8 cellular contexts compared by ENCODE assay signal in the genomic region with DNA sequence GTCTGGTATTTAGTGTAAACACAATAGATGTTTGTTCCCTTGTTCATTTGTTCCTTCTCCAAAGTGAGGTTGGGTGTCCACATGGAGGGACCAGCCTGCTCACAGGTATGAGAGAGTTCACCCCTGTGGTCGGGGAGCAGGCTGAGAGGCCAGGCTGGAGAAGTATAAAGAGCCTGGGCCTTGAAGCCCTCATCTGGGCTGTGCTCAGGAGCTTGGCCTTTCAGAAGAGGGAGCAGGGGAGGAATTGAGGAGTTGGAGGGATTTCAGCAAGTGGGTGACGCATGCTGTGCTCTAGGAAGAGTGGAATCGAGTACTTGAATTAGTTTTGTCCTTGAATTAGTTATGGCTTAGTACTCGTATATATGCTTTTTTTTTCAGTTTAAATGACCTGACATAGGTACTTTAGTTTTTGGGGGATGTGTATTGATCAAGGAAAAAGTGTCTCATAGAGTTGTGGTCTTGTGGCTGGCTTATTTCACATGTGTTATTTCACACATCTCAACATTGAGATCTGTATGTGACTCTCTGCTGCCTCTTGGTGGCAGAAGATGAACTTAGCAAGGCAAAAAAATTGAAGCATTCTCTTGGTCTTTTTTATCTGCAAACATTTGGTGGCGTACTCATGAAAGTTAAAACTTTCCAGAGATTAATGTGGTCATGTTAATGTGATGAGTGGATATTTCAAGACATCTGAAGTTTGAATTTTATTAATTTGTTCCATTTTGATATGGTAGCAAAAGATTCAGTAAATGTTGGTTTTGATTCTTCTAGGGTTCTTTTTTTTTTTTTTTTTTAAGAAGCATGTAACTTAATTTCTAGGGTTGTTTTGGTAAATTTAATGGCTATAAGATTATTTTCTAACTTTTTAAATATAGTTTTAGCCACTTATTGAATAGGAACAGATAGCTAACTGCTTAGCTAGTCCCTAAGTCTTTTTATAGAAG. TPM values are rescaled to one million over a fixed set of nuclear protein-coding genes. Genes with fewer than 3 reads are reported as not detected.
DNase-seq lines count a peak whose midpoint lies in the region; ATAC-seq, FAIRE-seq and TF ChIP-seq lines count a peak whose summit lies in the region.

No MANE protein-coding gene starts in this region.

- TF ChIP-seq POLR2A in HCT116 (IDR thresholded peaks at IDR 0.05; ENCODE audit: borderline replicate concordance, extremely low read depth, insufficient read depth, insufficient read length) = no peak

- intact Hi-C loops in HCT116 (cut with micrococcal nuclease) = loop anchor here (2.0 to 5.0 kb wide), 2 partner anchors 157 to 259 kb away; no protein-coding TSS in a partner anchor
- intact Hi-C loops in kidney (cut with DNase I) = no loop called here

- H3K79me2 ChIP-seq in HCT116 (ENCODE audit: insufficient read depth, low read length) = no peaks in the 10 kb centered on the region

- no TSS peak for BruUV-seq in HCT116 (replicated peaks; lab: Mats Ljungman, UMichigan)

- no peaks in the 10 kb centered on the region for H3K9me2 ChIP-seq in HCT116 (ENCODE audit: insufficient read depth)

- no peaks in the 10 kb centered on the region for H4K20me1 ChIP-seq in HCT116 (ENCODE audit: insufficient read depth)

- peak; percentile 92 for FAIRE-seq in kidney (lab: Jason Lieb, UNC)

- H3K36me3 ChIP-seq in HCT116 (ENCODE audit: control insufficient read depth in 1 of 2, insufficient read depth in 2 of 2, low read length in 2 of 2) (no peaks in the 10 kb centered on the region), kidney (ENCODE audit: control insufficient read depth in 1 of 2, insufficient read depth in 2 of 2, low read length in 2 of 2) (peaks cover 2 to 7% of the 10 kb centered on the region in 2 donors)

- peak in 2 of 3 donors; percentile 18 to 64 for DNase-seq in stimulated activated CD4-positive, alpha-beta T cell treated with anti-CD3 and anti-CD28 coated beads, Interleukin-12 subunit alpha, Interleukin-12 subunit beta, amount 100 ng/mL, for 48 hours (ENCODE audit: low read depth in 2 of 3, low spot score in 1 of 3)
- DNase-seq in stimulated activated CD4-positive, alpha-beta T cell treated with anti-CD3 and anti-CD28 coated beads, Interleukin-12 subunit alpha, Interleukin-12 subunit beta, amount 100 ng/mL, for 4 hours = no peak
- DNase-seq in HCT116 (ENCODE audit: low read depth, low spot score) = peak; percentile 6
- no peak for DNase-seq in LNCaP clone FGC (ENCODE audit: low read depth)
- DNase-seq in SW480 (ENCODE audit: low spot score) = peak; percentile 46
- DNase-seq in cardiac fibroblast (ENCODE audit: low read depth in 2 of 2) = peak; percentile 63 to 70
- no peak for DNase-seq in kidney
- DNase-seq in stimulated activated CD8-positive, alpha-beta memory T cell treated with anti-CD3 and anti-CD28 coated beads, Interleukin-4, amount 100 ng/mL, for 48 hours = peak; percentile 43

- TF ChIP-seq CTCF in HCT116 (IDR thresholded peaks at IDR 0.05 in 2 of 3, conservative IDR thresholded peaks at IDR 0.05 in 1 of 3; ENCODE audit: borderline replicate concordance in 1 of 3, insufficient read depth in 1 of 3, low read depth in 2 of 3, low read length in 2 of 3) (peak; percentile 53 to 73 (median 54); a peak in 5 of 6 replicates), LNCaP clone FGC (IDR thresholded peaks at IDR 0.05; ENCODE audit: control insufficient read depth, extremely low read depth, insufficient read depth) (peak; percentile 81), cardiac fibroblast (IDR thresholded peaks at IDR 0.05; ENCODE audit: low read depth, low read length) (peak; percentile 73), kidney (IDR thresholded peaks at IDR 0.05; ENCODE audit: borderline replicate concordance, extremely low read depth, insufficient read depth) (peak; percentile 71)

- no peak overlapping the region for H3K27ac ChIP-seq in HCT116 (ENCODE audit: low read depth, low read length)
- H3K27ac ChIP-seq in kidney (ENCODE audit: low read depth in 2 of 2, low read length in 2 of 2) = no peak overlapping the region

- H2AFZ ChIP-seq in HCT116 (ENCODE audit: low read depth, low read length, poor library complexity, severe bottlenecking) = no peak overlapping the region

- H3K27me3 ChIP-seq in HCT116 (ENCODE audit: insufficient read depth, low read length) = no peaks in the 10 kb centered on the region

- H3K4me1 ChIP-seq in HCT116 (ENCODE audit: control insufficient read depth in 1 of 2, insufficient read depth in 2 of 2, low read length in 2 of 2) (no peaks in the 10 kb centered on the region), kidney (ENCODE audit: control insufficient read depth in 1 of 2, insufficient read depth in 1 of 2, low read depth in 1 of 2, low read length in 2 of 2) (no peaks in the 10 kb centered on the region)

- H3K9ac ChIP-seq in HCT116 (ENCODE audit: low read length) (no peak overlapping the region), kidney (ENCODE audit: low read length in 2 of 2) (no peak overlapping the region)

- RAD21 ChIA-PET in HCT116 (lab: Charles Lee; ENCODE audit: low non-redundant PET in 1 of 2, low total read pairs in 2 of 2, uncharacterized antibody in 2 of 2, unreplicated experiment in 2 of 2) = no interaction called here

- H3K9me3 ChIP-seq in HCT116 (ENCODE audit: control insufficient read depth in 1 of 2, insufficient read depth in 1 of 2, low read depth in 1 of 2, low read length in 2 of 2) = no peaks in the 10 kb centered on the region
- H3K9me3 ChIP-seq in kidney (ENCODE audit: control insufficient read depth in 1 of 2, low read length in 2 of 2) = no peaks in the 10 kb centered on the region

- no peak overlapping the region for H3K4me2 ChIP-seq in HCT116 (ENCODE audit: low read length)

- TF ChIP-seq RAD21 in HCT116 (IDR thresholded peaks at IDR 0.05; ENCODE audit: low read depth) = peak; percentile 55

- H3K4me3 ChIP-seq in HCT116 (replicated peaks in 1 of 2; ENCODE audit: low read depth in 1 of 2, low read length in 2 of 2) = no peak overlapping the region
- no peak overlapping the region for H3K4me3 ChIP-seq in LNCaP clone FGC (ENCODE audit: low read depth, low read length)
- no peak overlapping the region for H3K4me3 ChIP-seq in cardiac fibroblast (replicated peaks in 1 of 2; ENCODE audit: low read depth in 2 of 2, low read length in 2 of 2)
- H3K4me3 ChIP-seq in kidney (ENCODE audit: low read length in 2 of 2) = no peak overlapping the region

- POLR2A ChIA-PET in HCT116 (lab: Charles Lee) = no interaction called here

- ATAC-seq in HCT116 = peak; percentile 60

- CTCF ChIA-PET in HCT116 (lab: Charles Lee) = interaction anchor here (1.1 kb wide), 1 partner anchor 159 kb away, joined by 3 read pairs; no protein-coding TSS in a partner anchor

TF ChIP-seq in HCT116, 20 proteins besides CTCF, POLR2A, EP300 and RAD21:
- TF ChIP-seq TCF7L2 (IDR thresholded peaks at IDR 0.05; ENCODE audit: borderline replicate concordance, extremely low read depth, insufficient read depth, insufficient read length) (no peak), EGR1 (IDR thresholded peaks at IDR 0.05; ENCODE audit: low read depth) (no peak), EZH2 (IDR thresholded peaks at IDR 0.05) (no peak), EZH2phosphoT487 (IDR thresholded peaks at IDR 0.05; ENCODE audit: borderline replicate concordance) (no peak), ZNF274 (IDR thresholded peaks at IDR 0.05; ENCODE audit: low read depth, low read length) (no peak), ELF1 (IDR thresholded peaks at IDR 0.05; ENCODE audit: borderline replicate concordance, low read depth) (no peak), CBX3 (IDR thresholded peaks at IDR 0.05; ENCODE audit: low read depth) (no peak), ZFX (IDR thresholded peaks at IDR 0.05) (no peak)
- TF ChIP-seq, protein P1, sequence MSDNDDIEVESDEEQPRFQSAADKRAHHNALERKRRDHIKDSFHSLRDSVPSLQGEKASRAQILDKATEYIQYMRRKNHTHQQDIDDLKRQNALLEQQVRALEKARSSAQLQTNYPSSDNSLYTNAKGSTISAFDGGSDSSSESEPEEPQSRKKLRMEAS (IDR thresholded peaks at IDR 0.05) = no peak

RNA-seq across cellular contexts. Expression of a gene that starts 54.3 kb away (rescaled TPM):
- 0.34 TPM for total RNA-seq in HCT116 (2021; ENCODE audit: unreplicated experiment)
- not detected in 2 replicates for polyA plus RNA-seq in HCT116 (2012)
- total RNA-seq in kidney = 12.4 TPM
- polyA plus RNA-seq in kidney (ENCODE audit: insufficient read depth, low read depth, low replicate concordance) = 6.0 TPM

Comparison
In these comparisons a context has a peak if more than half of its experiments do, and no peak if none do; other contexts are left out.
1. DNase-seq: peak in stimulated activated CD4-positive, alpha-beta T cell treated with anti-CD3 and anti-CD28 coated beads, Interleukin-12 subunit alpha, Interleukin-12 subunit beta, amount 100 ng/mL, for 48 hours (2 of 3), HCT116 (single experiment), SW480 (single experiment), cardiac fibroblast (2 of 2) and stimulated activated CD8-positive, alpha-beta memory T cell treated with anti-CD3 and anti-CD28 coated beads, Interleukin-4, amount 100 ng/mL, for 48 hours (single experiment); none in stimulated activated CD4-positive, alpha-beta T cell treated with anti-CD3 and anti-CD28 coated beads, Interleukin-12 subunit alpha, Interleukin-12 subunit beta, amount 100 ng/mL, for 4 hours (single experiment), LNCaP clone FGC (single experiment) and kidney (single experiment).
2. Peak in every context shown above with its lines, with median percentiles within 50 percentile points of each other: CTCF ChIP-seq.